10 cellular contexts compared by ENCODE assay signal in genomic region chr5:177427919-177428573, GRCh38. TPM values are rescaled to one million over a fixed set of nuclear protein-coding genes. Genes with fewer than 3 reads are reported as not detected.
DNase-seq lines count a peak whose midpoint lies in the region; ATAC-seq, FAIRE-seq and TF ChIP-seq lines count a peak whose summit lies in the region.
"Had no signal": no experiment of that assay in that cellular context is flagged by ENCODE, and none has a peak within 500 bp of the region (broad histone marks: within the 10 kb centered on the region; RNA-seq: fewer than 3 reads in every experiment).

No MANE protein-coding gene starts in this region.

- H3K9ac ChIP-seq in endodermal cell (ENCODE audit: extremely low read depth, low read length, poor library complexity, severe bottlenecking) = peak overlapping the region; percentile 91

- H3K27ac Mint-ChIP-seq in endodermal cell = no peak overlapping the region

- peak overlapping the region; percentile 52 for H3K27ac ChIP-seq in RWPE2 (ENCODE audit: poor library complexity, severe bottlenecking)
- no peak overlapping the region for H3K27ac ChIP-seq in endodermal cell (ENCODE audit: low read depth, low read length)
- peak overlapping the region; percentile 6 to 98 for H3K27ac ChIP-seq in small intestine (ENCODE audit: low read depth in 1 of 2, low read length in 1 of 2)
- H3K27ac ChIP-seq in testis = no peak overlapping the region

- peaks cover 7% of the 10 kb centered on the region for H3K27me3 Mint-ChIP-seq in endodermal cell (ENCODE audit: insufficient read depth)

- H3K27me3 ChIP-seq in RWPE2 (ENCODE audit: insufficient read depth, poor library complexity, severe bottlenecking) (no peaks in the 10 kb centered on the region), endodermal cell (ENCODE audit: control insufficient read depth, insufficient read depth, low read length, poor library complexity, severe bottlenecking) (no peaks in the 10 kb centered on the region), small intestine (ENCODE audit: control insufficient read depth in 2 of 2, insufficient read depth in 2 of 2, low read length in 2 of 2) (no peaks in the 10 kb centered on the region), testis (no peaks in the 10 kb centered on the region)

- peak; percentile 42 for TF ChIP-seq POLR2A in GM18505 (IDR thresholded peaks at IDR 0.05; ENCODE audit: borderline replicate concordance, extremely low read depth, insufficient read depth, insufficient read length)
- TF ChIP-seq POLR2A in testis (IDR thresholded peaks at IDR 0.05) = no peak

- no peaks in the 10 kb centered on the region for H3K9me3 Mint-ChIP-seq in endodermal cell

- no peak for TF ChIP-seq CTCF in RWPE2 (IDR thresholded peaks at IDR 0.05; ENCODE audit: poor library complexity, severe bottlenecking)
- no peak for TF ChIP-seq CTCF in endodermal cell (conservative IDR thresholded peaks at IDR 0.05)
- no peak for TF ChIP-seq CTCF in testis (IDR thresholded peaks at IDR 0.05)

- peak overlapping the region; percentile 74 for H3K4me3 Mint-ChIP-seq in endodermal cell

- H3K9me3 ChIP-seq in RWPE2 (ENCODE audit: severe bottlenecking) (no peaks in the 10 kb centered on the region), endodermal cell (ENCODE audit: control insufficient read depth, low read length) (no peaks in the 10 kb centered on the region), small intestine (ENCODE audit: control insufficient read depth, low read depth) (no peaks in the 10 kb centered on the region), testis (no peaks in the 10 kb centered on the region)

- H3K4me1 ChIP-seq in RWPE2 (ENCODE audit: insufficient read depth, poor library complexity, severe bottlenecking) = peaks cover 3% of the 10 kb centered on the region
- H3K4me1 ChIP-seq in endodermal cell (ENCODE audit: control insufficient read depth, insufficient read depth, low read length) = no peaks in the 10 kb centered on the region
- H3K4me1 ChIP-seq in small intestine (ENCODE audit: control insufficient read depth in 2 of 2, insufficient read depth in 1 of 2, low read depth in 1 of 2, low read length in 1 of 2) = peaks cover 0 to 13% of the 10 kb centered on the region in 2 donors
- peaks cover 12% of the 10 kb centered on the region for H3K4me1 ChIP-seq in testis

- no peak overlapping the region for H3K4me3 ChIP-seq in RWPE2 (ENCODE audit: severe bottlenecking)
- H3K4me3 ChIP-seq in endodermal cell (ENCODE audit: low read length) = peak overlapping the region; percentile 90
- H3K4me3 ChIP-seq in small intestine (ENCODE audit: low read depth in 1 of 2, low read length in 2 of 2) = peak overlapping the region; percentile 40 to 90
- H3K4me3 ChIP-seq in testis = no peak overlapping the region

- 90 to 96% methylated on average over 6 to 11 of the region's 11 CpGs for WGBS in endodermal cell (ENCODE audit: insufficient coverage in 1 of 2, insufficient read length in 1 of 2), 2 experiments
- 64 to 68% (median 64%) methylated on average over 11 of the region's 11 CpGs for WGBS in small intestine, 3 donors
- 85 to 87% methylated on average over 9 to 11 of the region's 11 CpGs for WGBS in testis, 2 donors

- ATAC-seq in GM18505 (IDR thresholded peaks at IDR 0.05; ENCODE audit: unreplicated experiment) = no peak
- no peak for ATAC-seq in RWPE2 (ENCODE audit: low read depth)

- intact Hi-C loops in testis (cut with DNase I; ENCODE audit: low total_unique reads) = no loop called here

- H3K36me3 Mint-ChIP-seq in endodermal cell (ENCODE audit: low read depth) = peaks cover 7% of the 10 kb centered on the region

- H3K36me3 ChIP-seq in RWPE2 (ENCODE audit: low read depth) (peaks cover 27% of the 10 kb centered on the region), endodermal cell (ENCODE audit: control insufficient read depth, insufficient read depth, low read length) (peaks cover 9% of the 10 kb centered on the region), small intestine (ENCODE audit: control insufficient read depth in 2 of 2, insufficient read depth in 2 of 2, low read length in 2 of 2) (peaks cover 4 to 5% of the 10 kb centered on the region in 2 donors), testis (ENCODE audit: low read depth, missing control alignments) (no peaks in the 10 kb centered on the region)

- no peak for FAIRE-seq in small intestine (lab: Jason Lieb, UNC)
- FAIRE-seq: islet of Langerhans had no signal

- peaks cover 14% of the 10 kb centered on the region for H3K4me1 Mint-ChIP-seq in endodermal cell

- DNase-seq in RWPE2 (ENCODE audit: low spot score) = no peak
- DNase-seq in endodermal cell = peak; percentile 45
- no peak for DNase-seq in small intestine
- DNase-seq in NCI-H510A treated with DMSO at 0.1 percent for 48 hours (lab: John Stamatoyannopoulos, UW) = no peak
- DNase-seq in testis = no peak
- no peak for DNase-seq in superior temporal gyrus (ENCODE audit: extremely low spot score)
- no peak for DNase-seq in SHP77 treated with DMSO at 0.1 percent for 48 hours (lab: John Stamatoyannopoulos, UW)
- DNase-seq: NCI-H2171 treated with DMSO at 0.1 percent for 48 hours had no signal

RNA-seq across cellular contexts. Expression of gene GRK6, which starts 1.6 kb away (rescaled TPM):
- total RNA-seq in endodermal cell = 10 to 100 TPM; 51.6 to 66.8 TPM
- 31.2 TPM for polyA plus RNA-seq in endodermal cell (2013, experiment 1 of 2)
- 29.2 TPM for polyA plus RNA-seq in endodermal cell (2013, experiment 2 of 2)
- 10 to 100 TPM; 20.4 to 29.5 (median 28.5) TPM for polyA plus RNA-seq in small intestine
- 10 to 100 TPM; 51.8 to 57.0 TPM for total RNA-seq in testis
- 32.6 TPM for polyA plus RNA-seq in testis (ENCODE audit: insufficient read depth, low read depth, low replicate concordance)

RNA-seq across cellular contexts. Expression of gene PRR7, which starts 18.6 kb away (rescaled TPM):
- 1 to 10 TPM; 4.7 to 8.0 TPM for total RNA-seq in endodermal cell
- polyA plus RNA-seq in endodermal cell (2013, experiment 1 of 2) = 8.2 TPM
- polyA plus RNA-seq in endodermal cell (2013, experiment 2 of 2) = 8.7 TPM
- polyA plus RNA-seq in small intestine = 1 to 10 TPM; 1.1 to 3.7 (median 3.0) TPM
- total RNA-seq in testis = 10 to 100 TPM; 19.9 to 23.2 TPM
- polyA plus RNA-seq in testis (ENCODE audit: insufficient read depth, low read depth, low replicate concordance) = 2.8 TPM

RNA-seq across cellular contexts. Expression of gene F12, which starts 18.7 kb away (rescaled TPM):
- 1 to 10 TPM in 1 of 2 donors, under 1 TPM in 1; 0.95 to 2.9 TPM for total RNA-seq in endodermal cell
- 0.75 TPM for polyA plus RNA-seq in endodermal cell (2013, experiment 1 of 2)
- polyA plus RNA-seq in endodermal cell (2013, experiment 2 of 2) = 0.46 TPM
- 10 to 100 TPM; 17.0 to 22.4 (median 20.3) TPM for polyA plus RNA-seq in small intestine
- 1 to 10 TPM; 5.3 to 5.8 TPM for total RNA-seq in testis
- 4.9 TPM for polyA plus RNA-seq in testis (ENCODE audit: insufficient read depth, low read depth, low replicate concordance)

RNA-seq across cellular contexts. Expression of gene PFN3, which starts 27.6 kb away (rescaled TPM):
- not detected for total RNA-seq in endodermal cell
- polyA plus RNA-seq in endodermal cell (2013, experiment 1 of 2) = not detected
- not detected for polyA plus RNA-seq in endodermal cell (2013, experiment 2 of 2)
- polyA plus RNA-seq in small intestine = not detected
- total RNA-seq in testis = 10 to 100 TPM; 27.5 to 45.7 TPM
- polyA plus RNA-seq in testis (ENCODE audit: insufficient read depth, low read depth, low replicate concordance) = 7.4 TPM

RNA-seq across cellular contexts. Expression of gene SLC34A1, which starts 43.8 kb away (rescaled TPM):
- total RNA-seq in endodermal cell = not detected
- not detected for polyA plus RNA-seq in endodermal cell (2013, experiment 1 of 2)
- polyA plus RNA-seq in endodermal cell (2013, experiment 2 of 2) = not detected
- polyA plus RNA-seq in small intestine = under 1 TPM in 1 of 3 donors, not detected in 2; 0.01 TPM
- total RNA-seq in testis = under 1 TPM in 1 of 2 donors, not detected in 1; 0.19 TPM
- polyA plus RNA-seq in testis (ENCODE audit: insufficient read depth, low read depth, low replicate concordance) = not detected

Comparison
In these comparisons a context has a peak if more than half of its experiments do, and no peak if none do; other contexts are left out.
1. H3K27ac ChIP-seq: peak in RWPE2 (single experiment) and small intestine (2 of 2); none in endodermal cell (single experiment) and testis (0 of 2).
2. H3K4me3 ChIP-seq: peak in endodermal cell (single experiment) and small intestine (2 of 2); none in RWPE2 (single experiment) and testis (0 of 2).